In genomic region chrX:19566359-19567141, GRCh38 we compare ENCODE assay signal across 8 cellular contexts. TPM values are rescaled to one million over a fixed set of nuclear protein-coding genes. Genes with fewer than 3 reads are reported as not detected.
A peak's percentile ranks its signal among the peaks of the same experiment; 100 is the strongest.
DNase-seq lines count a peak whose midpoint lies in the region; ATAC-seq and TF ChIP-seq lines count a peak whose summit lies in the region.

No MANE protein-coding gene starts in this region.

- intact Hi-C loops in sciatic nerve (cut with DNase I): no loop called here

- H3K4me3 Mint-ChIP-seq in central memory CD8-positive, alpha-beta T cell: no peak overlapping the region

- peaks cover 29% of the 10 kb centered on the region for H3K36me3 Mint-ChIP-seq in central memory CD8-positive, alpha-beta T cell (ENCODE audit: insufficient read depth)

- peaks cover 21% of the 10 kb centered on the region for H3K4me1 Mint-ChIP-seq in central memory CD8-positive, alpha-beta T cell

- DNase-seq in ELF-1 (ENCODE audit: low read depth, low spot score) (peak; percentile 56), NOMO-1 (lab: John Stamatoyannopoulos, UW; ENCODE audit: unreplicated experiment in 2 of 2) (peak; percentile 92 to 97), sciatic nerve (ENCODE audit: low spot score) (no peak), NCI-H1694 (lab: John Stamatoyannopoulos, UW) (no peak), GM10266 (ENCODE audit: extremely low spot score) (no peak), germinal center (ENCODE audit: low spot score) (no peak)
- no peak for DNase-seq in central memory CD8-positive, alpha-beta T cell (ENCODE audit: low spot score in 2 of 2)

- no peak for TF ChIP-seq CTCF in GM10266 (IDR thresholded peaks at IDR 0.05; ENCODE audit: control insufficient read depth, insufficient read depth, low read depth, missing control alignments)

- H3K27ac Mint-ChIP-seq in central memory CD8-positive, alpha-beta T cell (ENCODE audit: low read depth): no peak overlapping the region

- H3K9me3 Mint-ChIP-seq in central memory CD8-positive, alpha-beta T cell: no peaks in the 10 kb centered on the region

- peak; percentile 44 for ATAC-seq in GM21786 (IDR thresholded peaks at IDR 0.05; ENCODE audit: unreplicated experiment)
- peak; percentile 71 for ATAC-seq in central memory CD8-positive, alpha-beta T cell (replicated peaks; ENCODE audit: extremely low read depth, poor library complexity, severe bottlenecking)
- ATAC-seq in sciatic nerve: peak; percentile 31

- no peaks in the 10 kb centered on the region for H3K27me3 Mint-ChIP-seq in central memory CD8-positive, alpha-beta T cell

RNA-seq across cellular contexts. Expression of gene MAP3K15, which starts 51.2 kb away (rescaled TPM):
- 0.13 TPM for total RNA-seq in sciatic nerve

Comparison
In these comparisons a context has a peak if more than half of its experiments do, and no peak if none do; other contexts are left out.
1. DNase-seq: peak in ELF-1 (single experiment) and NOMO-1 (2 of 2); none in central memory CD8-positive, alpha-beta T cell (0 of 2), sciatic nerve (single experiment), NCI-H1694 (single experiment), GM10266 (single experiment) and germinal center (single experiment).
2. Peak in every context shown above with its lines, with median percentiles within 50 percentile points of each other: ATAC-seq.